ENCODE assay signal across 8 cellular contexts in the genomic region with DNA sequence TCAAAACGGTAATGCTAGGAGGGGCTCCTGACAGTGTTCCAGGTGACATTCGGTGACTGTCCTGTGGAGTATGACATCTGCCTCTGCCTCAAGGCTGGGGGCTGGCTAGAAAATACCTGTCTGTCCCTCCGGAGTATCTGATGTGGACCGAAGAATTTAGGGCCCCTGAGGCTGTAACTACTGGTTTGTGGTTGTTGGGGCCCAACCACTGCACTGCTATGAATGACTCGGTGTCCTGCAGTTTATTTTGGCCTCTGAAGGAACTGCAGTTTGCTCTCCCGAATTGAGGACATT.
DNase-seq lines count a peak whose midpoint lies in the region; ATAC-seq and TF ChIP-seq lines count a peak whose summit lies in the region.

No MANE protein-coding gene starts in this region.

- no peak overlapping the region; the same call in 1 of the 2 replicates for H3K9ac ChIP-seq in KMS-11

- POLR2A ChIA-PET in CD8-positive, alpha-beta T cell (lab: Charles Lee): no interaction called here
- POLR2A ChIA-PET in naive thymus-derived CD4-positive, alpha-beta T cell (lab: Charles Lee): interaction anchor here (1.2 to 2.0 kb wide), 2 partner anchors 160 to 198 kb away, joined by 4 to 9 read pairs; a partner anchor contains a TSS

- no peak overlapping the region for H3K27ac Mint-ChIP-seq in CD8-positive, alpha-beta T cell
- H3K27ac Mint-ChIP-seq in brain: peak overlapping the region in 4 of 5 experiments; percentile 70 to 87 (median 82)
- H3K27ac Mint-ChIP-seq in naive thymus-derived CD4-positive, alpha-beta T cell: peak overlapping the region in 4 of 9 donors; percentile 26 to 63 (median 50)

- H3K4me3 ChIP-seq in CD8-positive, alpha-beta T cell (ENCODE audit: low read depth, low read length): no peak overlapping the region
- H3K4me3 ChIP-seq in KMS-11 (IDR thresholded peaks at IDR 0.05; ENCODE audit: insufficient read depth, low read depth, low read length): peak overlapping the region; percentile 34
- no peak overlapping the region for H3K4me3 ChIP-seq in naive thymus-derived CD4-positive, alpha-beta T cell (ENCODE audit: low read length)

- H3K36me3 ChIP-seq in CD8-positive, alpha-beta T cell (ENCODE audit: insufficient read depth, low read length): no peaks in the 10 kb centered on the region
- H3K36me3 ChIP-seq in KMS-11 (ENCODE audit: insufficient read depth): no peaks in the 10 kb centered on the region
- no peaks in the 10 kb centered on the region for H3K36me3 ChIP-seq in naive thymus-derived CD4-positive, alpha-beta T cell (ENCODE audit: control insufficient read depth in 2 of 3, insufficient read depth in 3 of 3, low read length in 3 of 3)

- no peak for DNase-seq in CD8-positive, alpha-beta T cell
- DNase-seq in naive thymus-derived CD4-positive, alpha-beta T cell: no peak
- DNase-seq in NCI-H2171 treated with DMSO at 0.1 percent for 48 hours (lab: John Stamatoyannopoulos, UW) (no peak), NCI-H345 treated with DMSO at 0.1 percent for 48 hours (lab: John Stamatoyannopoulos, UW; ENCODE audit: unreplicated experiment) (no peak), A172 (ENCODE audit: low spot score) (no peak)

- peaks cover 45% of the 10 kb centered on the region for H3K27me3 Mint-ChIP-seq in CD8-positive, alpha-beta T cell (ENCODE audit: low read depth)
- H3K27me3 Mint-ChIP-seq in brain: peaks cover 10% of the 10 kb centered on the region
- H3K27me3 Mint-ChIP-seq in naive thymus-derived CD4-positive, alpha-beta T cell: peaks cover 4 to 67% (median 36%) of the 10 kb centered on the region in 5 donors

- peaks cover 12% of the 10 kb centered on the region for H3K4me1 ChIP-seq in CD8-positive, alpha-beta T cell (ENCODE audit: insufficient read depth, low read length)
- H3K4me1 ChIP-seq in KMS-11 (ENCODE audit: low read depth, poor library complexity, severe bottlenecking): peaks cover 21% of the 10 kb centered on the region
- H3K4me1 ChIP-seq in naive thymus-derived CD4-positive, alpha-beta T cell (ENCODE audit: control insufficient read depth in 2 of 2, insufficient read depth in 2 of 2, low read length in 2 of 2): peaks cover 0 to 5% of the 10 kb centered on the region in 2 donors

- no peaks in the 10 kb centered on the region for H3K9me3 Mint-ChIP-seq in CD8-positive, alpha-beta T cell
- H3K9me3 Mint-ChIP-seq in brain: no peaks in the 10 kb centered on the region
- peaks cover 0 to 1% (median 0%) of the 10 kb centered on the region in 11 donors for H3K9me3 Mint-ChIP-seq in naive thymus-derived CD4-positive, alpha-beta T cell

- TF ChIP-seq CTCF in CD8-positive, alpha-beta T cell (IDR thresholded peaks at IDR 0.05): no peak
- TF ChIP-seq CTCF in KMS-11 (conservative IDR thresholded peaks at IDR 0.05; ENCODE audit: low read depth, low read length): no peak
- no peak for TF ChIP-seq CTCF in brain (conservative IDR thresholded peaks at IDR 0.05)

- H3K79me2 ChIP-seq in KMS-11 (ENCODE audit: insufficient read depth, low read depth): no peaks in the 10 kb centered on the region; the same call in 1 of the 2 replicates

- H4K20me1 ChIP-seq in KMS-11 (ENCODE audit: insufficient read depth): no peaks in the 10 kb centered on the region

- H3K27ac ChIP-seq in CD8-positive, alpha-beta T cell (ENCODE audit: low read depth, low read length): no peak overlapping the region
- H3K27ac ChIP-seq in KMS-11: no peak overlapping the region
- no peak overlapping the region for H3K27ac ChIP-seq in naive thymus-derived CD4-positive, alpha-beta T cell (ENCODE audit: low read depth, low read length)

- intact Hi-C loops in CD8-positive, alpha-beta T cell (cut with DNase I, micrococcal nuclease): no loop called here
- intact Hi-C loops in naive thymus-derived CD4-positive, alpha-beta T cell (cut with micrococcal nuclease): no loop called here

- H2AFZ ChIP-seq in KMS-11 (ENCODE audit: low read depth): peak overlapping the region; percentile 97; the same call in 1 of the 2 replicates

- peak overlapping the region; percentile 80 for H3K4me3 Mint-ChIP-seq in CD8-positive, alpha-beta T cell
- peak overlapping the region; percentile 84 to 90 (median 87) for H3K4me3 Mint-ChIP-seq in brain
- peak overlapping the region; percentile 82 to 93 (median 88) for H3K4me3 Mint-ChIP-seq in naive thymus-derived CD4-positive, alpha-beta T cell

- peaks cover 17% of the 10 kb centered on the region for H3K4me1 Mint-ChIP-seq in CD8-positive, alpha-beta T cell (ENCODE audit: low read depth)
- peaks cover 47% of the 10 kb centered on the region for H3K4me1 Mint-ChIP-seq in brain
- peaks cover 9 to 27% (median 19%) of the 10 kb centered on the region in 7 donors for H3K4me1 Mint-ChIP-seq in naive thymus-derived CD4-positive, alpha-beta T cell

- no peaks in the 10 kb centered on the region for H3K9me3 ChIP-seq in CD8-positive, alpha-beta T cell (ENCODE audit: low read length)
- H3K9me3 ChIP-seq in naive thymus-derived CD4-positive, alpha-beta T cell (ENCODE audit: control insufficient read depth in 2 of 3, low read length in 3 of 3): no peaks in the 10 kb centered on the region

- peak overlapping the region; percentile 99 for H3K4me2 ChIP-seq in KMS-11

- H3K27me3 ChIP-seq in CD8-positive, alpha-beta T cell (ENCODE audit: insufficient read depth, low read length): peaks cover 4% of the 10 kb centered on the region
- H3K27me3 ChIP-seq in KMS-11 (ENCODE audit: insufficient read depth, low read depth): no peaks in the 10 kb centered on the region
- no peaks in the 10 kb centered on the region for H3K27me3 ChIP-seq in naive thymus-derived CD4-positive, alpha-beta T cell (ENCODE audit: control insufficient read depth in 2 of 2, insufficient read depth in 2 of 2, low read length in 2 of 2)

- CTCF ChIA-PET in CD8-positive, alpha-beta T cell (lab: Charles Lee): no interaction called here
- CTCF ChIA-PET in naive thymus-derived CD4-positive, alpha-beta T cell (lab: Charles Lee): interaction anchor here (1.4 to 1.9 kb wide), 2 partner anchors 9 to 198 kb away, joined by 4 to 5 read pairs; no protein-coding TSS in a partner anchor

- TF ChIP-seq POLR2A in GM18505 (IDR thresholded peaks at IDR 0.05; ENCODE audit: borderline replicate concordance, extremely low read depth, insufficient read depth, insufficient read length): no peak

- no peak for ATAC-seq in CD8-positive, alpha-beta T cell
- no peak for ATAC-seq in naive thymus-derived CD4-positive, alpha-beta T cell
- no peak for ATAC-seq in GM18505 (IDR thresholded peaks at IDR 0.05; ENCODE audit: unreplicated experiment)

- H3K36me3 Mint-ChIP-seq in CD8-positive, alpha-beta T cell: no peaks in the 10 kb centered on the region
- no peaks in the 10 kb centered on the region for H3K36me3 Mint-ChIP-seq in brain
- H3K36me3 Mint-ChIP-seq in naive thymus-derived CD4-positive, alpha-beta T cell: no peaks in the 10 kb centered on the region
